In genomic region chr7:100568936-100569844, GRCh38 we compare ENCODE assay signal across 1 cellular context.
TF ChIP-seq lines count a peak whose summit lies in the region.

No MANE protein-coding gene starts in this region.

TF ChIP-seq in HepG2, 621 proteins besides CTCF, POLR2A, EP300 and RAD21 (continued from another document and continues in another):
- peak; percentile 51; the same call in 1 of the 2 replicates for TF ChIP-seq ZBTB25 (CRISPR knock-in tag; IDR thresholded peaks at IDR 0.05)
- TF ChIP-seq TAF15 (IDR thresholded peaks at IDR 0.05; ENCODE audit: low read depth, low read length, poor library complexity, severe bottlenecking): peak; percentile 91
- no peak for TF ChIP-seq ZNF160 (CRISPR knock-in tag; IDR thresholded peaks at IDR 0.05)
- peak; percentile 97 for TF ChIP-seq ZNF691 (CRISPR knock-in tag; IDR thresholded peaks at IDR 0.05; ENCODE audit: borderline replicate concordance, low read depth)
- TF ChIP-seq TFDP1 (CRISPR knock-in tag; IDR thresholded peaks at IDR 0.05; ENCODE audit: borderline replicate concordance): no peak; the same call in 1 of the 2 replicates
- TF ChIP-seq ZNF567 (CRISPR knock-in tag; IDR thresholded peaks at IDR 0.05; ENCODE audit: borderline replicate concordance): peak; percentile 37; the same call in 1 of the 2 replicates
- peak; percentile 42; the same call in 1 of the 2 replicates for TF ChIP-seq MAF1 (CRISPR knock-in tag; IDR thresholded peaks at IDR 0.05; ENCODE audit: borderline replicate concordance)
- peak; percentile 5; the same call in 1 of the 2 replicates for TF ChIP-seq ZNF589 (CRISPR knock-in tag; conservative IDR thresholded peaks at IDR 0.05)
- no peak for TF ChIP-seq PLSCR1 (CRISPR knock-in tag; IDR thresholded peaks at IDR 0.05; ENCODE audit: borderline replicate concordance)
- TF ChIP-seq ZNF546 (CRISPR knock-in tag; conservative IDR thresholded peaks at IDR 0.05): no peak
- no peak for TF ChIP-seq ZNF598 (CRISPR knock-in tag; IDR thresholded peaks at IDR 0.05; ENCODE audit: borderline replicate concordance)
- no peak for TF ChIP-seq ZNF280B (CRISPR knock-in tag; IDR thresholded peaks at IDR 0.05; ENCODE audit: borderline replicate concordance)
- TF ChIP-seq SMAD9 (CRISPR knock-in tag; IDR thresholded peaks at IDR 0.05): no peak
- TF ChIP-seq MLLT10 (CRISPR knock-in tag; IDR thresholded peaks at IDR 0.05): no peak
- no peak for TF ChIP-seq KLF11 (CRISPR knock-in tag; IDR thresholded peaks at IDR 0.05)
- TF ChIP-seq HINFP (CRISPR knock-in tag; IDR thresholded peaks at IDR 0.05; ENCODE audit: low read depth): peak; percentile 90
- peak; percentile 18; the same call in 1 of the 2 replicates for TF ChIP-seq HOXD1 (CRISPR knock-in tag; IDR thresholded peaks at IDR 0.05)
- no peak; the same call in none of the 2 replicates for TF ChIP-seq POGZ (CRISPR knock-in tag; IDR thresholded peaks at IDR 0.05)
- peak; percentile 94 for TF ChIP-seq U2AF2 (IDR thresholded peaks at IDR 0.05; ENCODE audit: low read depth, low read length)
- no peak for TF ChIP-seq IRF9 (CRISPR knock-in tag; IDR thresholded peaks at IDR 0.05; ENCODE audit: borderline replicate concordance)
- TF ChIP-seq TERF1 (CRISPR knock-in tag; IDR thresholded peaks at IDR 0.05): peak; percentile 34; the same call in 1 of the 2 replicates
- no peak; the same call in 1 of the 2 replicates for TF ChIP-seq ZNF83 (CRISPR knock-in tag; IDR thresholded peaks at IDR 0.05; ENCODE audit: borderline replicate concordance)
- TF ChIP-seq GPN1 (CRISPR knock-in tag; IDR thresholded peaks at IDR 0.05; ENCODE audit: borderline replicate concordance): no peak
- no peak for TF ChIP-seq ZNF678 (CRISPR knock-in tag; IDR thresholded peaks at IDR 0.05)
- 0 out of 2 replicates have a peak, but pooled peaks have one; percentile 15 for TF ChIP-seq ZNF557 (CRISPR knock-in tag; IDR thresholded peaks at IDR 0.05)
- TF ChIP-seq REST (IDR thresholded peaks at IDR 0.05; ENCODE audit: borderline replicate concordance in 1 of 2, low read depth in 1 of 2, low read length in 2 of 2): no peak
- TF ChIP-seq ZNF274 (CRISPR knock-in tag; IDR thresholded peaks at IDR 0.05): 0 out of 2 replicates have a peak, but pooled peaks have one; percentile 7
- peak; percentile 13 for TF ChIP-seq HOXA5 (CRISPR knock-in tag; IDR thresholded peaks at IDR 0.05)
- TF ChIP-seq ZFP82 (CRISPR knock-in tag; IDR thresholded peaks at IDR 0.05; ENCODE audit: borderline replicate concordance): peak; percentile 83
- no peak for TF ChIP-seq ZBTB21 (CRISPR knock-in tag; IDR thresholded peaks at IDR 0.05)
- no peak for TF ChIP-seq ZNF749 (CRISPR knock-in tag; IDR thresholded peaks at IDR 0.05; ENCODE audit: borderline replicate concordance)
- TF ChIP-seq ZNF577 (CRISPR knock-in tag; IDR thresholded peaks at IDR 0.05; ENCODE audit: borderline replicate concordance, low read depth): no peak
- no peak; the same call in 1 of the 2 replicates for TF ChIP-seq SMAD3 (CRISPR knock-in tag; IDR thresholded peaks at IDR 0.05)
- TF ChIP-seq ZNF597 (CRISPR knock-in tag; IDR thresholded peaks at IDR 0.05): peak; percentile 70; the same call in 1 of the 2 replicates
- TF ChIP-seq KLF9 (CRISPR knock-in tag; IDR thresholded peaks at IDR 0.05; ENCODE audit: low read depth): no peak
- TF ChIP-seq THAP11 (CRISPR knock-in tag; IDR thresholded peaks at IDR 0.05): no peak; the same call in 1 of the 2 replicates
- peak; percentile 92 for TF ChIP-seq DRAP1 (CRISPR knock-in tag; IDR thresholded peaks at IDR 0.05)
- no peak for TF ChIP-seq ZNF138 (CRISPR knock-in tag; IDR thresholded peaks at IDR 0.05; ENCODE audit: low read depth)
- no peak for TF ChIP-seq BCL3 (CRISPR knock-in tag; IDR thresholded peaks at IDR 0.05)
